ENCODE assay signal across 28 cellular contexts in the genomic region with DNA sequence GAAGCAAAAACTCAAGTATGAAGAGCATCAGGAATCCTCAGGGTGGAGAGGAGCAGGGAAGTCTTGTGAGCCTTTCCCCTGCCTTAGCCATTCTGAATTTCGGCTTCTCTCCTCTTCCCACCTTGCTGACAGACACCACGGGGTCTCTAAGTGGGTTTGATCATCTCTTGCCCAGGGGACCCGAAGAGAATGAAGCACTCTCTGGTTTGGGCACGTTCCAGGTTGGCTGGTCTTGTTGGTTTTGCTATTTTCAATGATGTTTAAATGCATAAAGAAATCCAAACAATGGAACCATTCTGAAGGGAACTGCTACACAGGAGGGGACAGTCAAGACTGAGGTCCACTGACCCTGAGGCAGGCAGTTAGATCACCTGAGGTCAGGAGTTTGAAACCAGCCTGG.
"Had no signal": no experiment of that assay in that cellular context is flagged by ENCODE, and none has a peak within 500 bp of the region (broad histone marks: within the 10 kb centered on the region; RNA-seq: fewer than 3 reads in every experiment).

No MANE protein-coding gene starts in this region.

- H3K27ac ChIP-seq: left lung, lower lobe of right lung, neural progenitor cell, neutrophil, ovary, right atrium auricular region, right lobe of liver, thyroid gland, transverse colon, upper lobe of left lung had no signal

- ATAC-seq: left colon; left lung; lower lobe of right lung; natural killer cell; right lobe of liver; stimulated activated memory B cell treated with anti-CD40 and anti-IgM and Interleukin-4, amounts not matched to agents 10 μg/mL and 1 μg/mL and 100 μg/mL, for 72 hours; stimulated activated naive CD8-positive, alpha-beta T cell treated with anti-CD3 and anti-CD28 coated beads, Interleukin-15, amount 100 ng/mL, for 72 hours had no signal

- H3K27me3 ChIP-seq: ovary, right atrium auricular region, right lobe of liver, thyroid gland, upper lobe of left lung had no signal

- H3K36me3 ChIP-seq: left lung, lower lobe of right lung, neural progenitor cell, neutrophil, ovary, right atrium auricular region, right lobe of liver, thyroid gland, transverse colon, upper lobe of left lung had no signal

- DNase-seq: hippocampal formation; kidney glomerular epithelial cell; left colon; left lung; lower lobe of right lung; mammary epithelial cell; mesendoderm; naive B cell; natural killer cell; nephron progenitor cell; occipital lobe; ovary; right lobe of liver; stimulated activated CD4-positive, alpha-beta T cell treated with anti-CD3 and anti-CD28 coated beads, Interleukin-1b, Interleukin-23, amount 100 ng/mL, for 48 hours; stimulated activated CD4-positive, alpha-beta T cell treated with anti-CD3 and anti-CD28 coated beads, Interleukin-2, amount 100 ng/mL, for 48 hours; stimulated activated CD4-positive, alpha-beta T cell treated with anti-CD3 and anti-CD28 coated beads, Interleukin-4, amount 100 ng/mL, for 4 hours; stimulated activated CD8-positive, alpha-beta memory T cell treated with anti-CD3 and anti-CD28 coated beads, Interleukin-4, amount 100 ng/mL, for 48 hours; stimulated activated naive CD4-positive, alpha-beta T cell treated with Interleukin-2 at 50 U/mL for 16 hours; stimulated activated naive CD8-positive, alpha-beta T cell treated with anti-CD3 and anti-CD28 coated beads, Interleukin-15, amount 100 ng/mL, for 72 hours; substantia nigra; thyroid gland; transverse colon; upper lobe of left lung had no signal

- H3K9me3 ChIP-seq: left lung, lower lobe of right lung, neutrophil, ovary, right atrium auricular region, right lobe of liver, thyroid gland, transverse colon, upper lobe of left lung had no signal

- H3K4me3 ChIP-seq: left lung, lower lobe of right lung, neural progenitor cell, ovary, right atrium auricular region, right lobe of liver, smooth muscle cell, thyroid gland, transverse colon, upper lobe of left lung had no signal

- H3K4me1 ChIP-seq: left lung, lower lobe of right lung, right atrium auricular region, right lobe of liver, thyroid gland, transverse colon, upper lobe of left lung had no signal
